Comparison of ENCODE assay signal across 20 cellular contexts in the genomic region with DNA sequence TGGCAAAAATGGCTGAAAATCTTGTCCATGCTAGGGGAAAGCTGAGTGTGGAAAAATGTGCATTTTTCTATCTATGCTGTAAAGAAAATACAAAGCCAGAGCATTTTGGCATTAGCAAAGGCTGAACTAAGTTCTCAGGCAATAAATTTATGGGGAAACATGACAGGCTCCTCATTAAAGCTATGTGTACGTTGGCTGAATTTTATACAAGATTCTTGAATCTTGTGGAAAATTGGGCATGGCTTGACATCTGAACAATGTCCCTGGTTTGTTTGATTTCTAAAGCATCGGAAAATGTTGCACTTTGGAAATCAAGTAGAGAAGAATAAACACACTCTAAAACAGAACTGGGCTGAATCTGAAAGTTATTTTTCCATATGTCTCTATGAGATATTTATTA. TPM values are rescaled to one million over a fixed set of nuclear protein-coding genes. Genes with fewer than 3 reads are reported as not detected.
A peak's percentile ranks its signal among the peaks of the same experiment; 100 is the strongest.
DNase-seq lines count a peak whose midpoint lies in the region; ATAC-seq, FAIRE-seq and TF ChIP-seq lines count a peak whose summit lies in the region.
"Had no signal": no experiment of that assay in that cellular context is flagged by ENCODE, and none has a peak within 500 bp of the region (broad histone marks: within the 10 kb centered on the region; RNA-seq: fewer than 3 reads in every experiment).

No MANE protein-coding gene starts in this region.

- no peak for TF ChIP-seq EP300 in sigmoid colon (IDR thresholded peaks at IDR 0.05)

- peaks cover 41% of the 10 kb centered on the region for H3K4me1 ChIP-seq in hepatocyte (ENCODE audit: insufficient read depth)
- H3K4me1 ChIP-seq in sigmoid colon, result peaks cover 0 to 56% (median 31%) of the 10 kb centered on the region in 4 donors

- H3K9me3 ChIP-seq in hepatocyte (ENCODE audit: low read depth), result no peaks in the 10 kb centered on the region
- H3K9me3 ChIP-seq in sigmoid colon, result no peaks in the 10 kb centered on the region
- H3K9me3 ChIP-seq: BLaER1 had no signal

- H3K9me2 ChIP-seq in hepatocyte (replicated peaks; ENCODE audit: insufficient read depth), result no peaks in the 10 kb centered on the region

- peak overlapping the region; percentile 75 for H3K27ac ChIP-seq in hepatocyte
- H3K27ac ChIP-seq in sigmoid colon, result peak overlapping the region in 3 of 4 donors; percentile 5 to 69 (median 60)
- H3K27ac ChIP-seq: 22Rv1, BLaER1 had no signal

- no peak for TF ChIP-seq POLR2A in sigmoid colon (IDR thresholded peaks at IDR 0.05)

- H3K4me3 ChIP-seq in hepatocyte (no peak overlapping the region), sigmoid colon (peak overlapping the region in 2 of 4 donors; percentile 11 to 14)
- H3K4me3 ChIP-seq: BLaER1, GM12878 had no signal

- H3K4me2 ChIP-seq in hepatocyte, result no peak overlapping the region
- H3K4me2 ChIP-seq: BLaER1 had no signal

- H3K27me3 ChIP-seq in hepatocyte (no peaks in the 10 kb centered on the region), sigmoid colon (no peaks in the 10 kb centered on the region)
- H3K27me3 ChIP-seq: BLaER1 had no signal

- H2AFZ ChIP-seq in hepatocyte, result no peak overlapping the region

- no peak for ATAC-seq in HG03139 (IDR thresholded peaks at IDR 0.05; ENCODE audit: unreplicated experiment)
- no peak for ATAC-seq in HG02885 (IDR thresholded peaks at IDR 0.05; ENCODE audit: poor library complexity, unreplicated experiment)
- ATAC-seq: CD8-positive, alpha-beta T cell; GM12878 had no signal

- no peak for TF ChIP-seq CTCF in hepatocyte (IDR thresholded peaks at IDR 0.05; ENCODE audit: poor library complexity)
- TF ChIP-seq CTCF in sigmoid colon (IDR thresholded peaks at IDR 0.05), result no peak

- 61% methylated on average over 2 of the region's 2 CpGs for WGBS in hepatocyte (ENCODE audit: low lambda C conversion rate, missing lambda C conversion rate)
- 71 to 82% methylated on average over 2 of the region's 2 CpGs for WGBS in sigmoid colon, 2 donors

- FAIRE-seq in TTC549 (lab: Jason Lieb, UNC), result peak; percentile 79
- FAIRE-seq: GM12878, GM18507 had no signal

- H4K20me1 ChIP-seq in hepatocyte (ENCODE audit: insufficient read depth, poor library complexity, severe bottlenecking), result no peaks in the 10 kb centered on the region
- H4K20me1 ChIP-seq: BLaER1 had no signal

- DNase-seq in DMS79 treated with DMSO at 0.1 percent for 48 hours (lab: John Stamatoyannopoulos, UW) (peak; percentile 73), DMS79 (lab: John Stamatoyannopoulos, UW) (no peak), hepatocyte (ENCODE audit: low spot score) (no peak), sigmoid colon (no peak), NOMO-1 treated with DMSO at 0.1 percent for 48 hours (lab: John Stamatoyannopoulos, UW; ENCODE audit: unreplicated experiment) (no peak)
- DNase-seq: CD8-positive, alpha-beta T cell; DND-41; GDM1; HCEC 1CT; MV-4-11; NCI-H510A treated with DMSO at 0.1 percent for 48 hours; SHP77 treated with DMSO at 0.1 percent for 48 hours had no signal

- intact Hi-C loops in sigmoid colon (cut with DNase I), result no loop called here

- no peaks in the 10 kb centered on the region for H3K36me3 ChIP-seq in hepatocyte (replicated peaks; ENCODE audit: insufficient read depth, low read depth)
- H3K36me3 ChIP-seq in sigmoid colon, result no peaks in the 10 kb centered on the region

- no peaks in the 10 kb centered on the region for H3K79me2 ChIP-seq in hepatocyte

RNA-seq across cellular contexts. Expression of gene CPA1, which starts 16.8 kb away (rescaled TPM):
- total RNA-seq in hepatocyte (3.4 and 3.8 TPM in 2 replicates), sigmoid colon (1 to 10 TPM in 1 of 4 donors, not detected in 3; 2.2 TPM)
- polyA plus RNA-seq in hepatocyte (4.4 and 5.8 TPM in 2 replicates), sigmoid colon (1 to 10 TPM in 2 of 3 donors, under 1 TPM in 1; 0.34 to 7.8 (median 1.2) TPM)
- total RNA-seq: CD8-positive, alpha-beta T cell; OCI-LY7 had no signal
- polyA plus RNA-seq: GM12878 had no signal

RNA-seq across cellular contexts. Expression of gene CEP41, which starts 43.8 kb away (rescaled TPM):
- total RNA-seq in hepatocyte (5.5 and 11.4 TPM in 2 replicates), sigmoid colon (10 to 100 TPM in 1 of 4 donors, 1 to 10 TPM in 3; 7.1 to 11.9 (median 7.5) TPM)
- polyA plus RNA-seq in hepatocyte (17.2 and 17.8 TPM in 2 replicates), sigmoid colon (1 to 10 TPM; 1.2 to 7.7 (median 2.8) TPM)

RNA-seq across cellular contexts. Expression of gene CPA5, which starts 52.4 kb away (rescaled TPM):
- not detected in 2 replicates for total RNA-seq in hepatocyte
- polyA plus RNA-seq in hepatocyte, result 0.30 TPM in 1 of 2 replicates, not detected in the other
- not detected for total RNA-seq in sigmoid colon
- 1 to 10 TPM in 1 of 3 donors, not detected in 2; 1.1 TPM for polyA plus RNA-seq in sigmoid colon
- total RNA-seq: CD8-positive, alpha-beta T cell; OCI-LY7 had no signal
